6 cellular contexts compared by ENCODE assay signal in genomic region chr19:30056580-30056979, GRCh38.
"Had no signal": no experiment of that assay in that cellular context is flagged by ENCODE, and none has a peak within 500 bp of the region (broad histone marks: within the 10 kb centered on the region; RNA-seq: fewer than 3 reads in every experiment).

No MANE protein-coding gene starts in this region.

- H3K27ac Mint-ChIP-seq: IgD-negative memory B cell had no signal

- H3K4me3 ChIP-seq: K562 had no signal

- ATAC-seq: HepG2, K562 had no signal

- H3K4me3 Mint-ChIP-seq: IgD-negative memory B cell had no signal

- H3K27ac ChIP-seq: HL-60 had no signal

- DNase-seq: IMR-90, KBM-7 had no signal
